In the genomic region with DNA sequence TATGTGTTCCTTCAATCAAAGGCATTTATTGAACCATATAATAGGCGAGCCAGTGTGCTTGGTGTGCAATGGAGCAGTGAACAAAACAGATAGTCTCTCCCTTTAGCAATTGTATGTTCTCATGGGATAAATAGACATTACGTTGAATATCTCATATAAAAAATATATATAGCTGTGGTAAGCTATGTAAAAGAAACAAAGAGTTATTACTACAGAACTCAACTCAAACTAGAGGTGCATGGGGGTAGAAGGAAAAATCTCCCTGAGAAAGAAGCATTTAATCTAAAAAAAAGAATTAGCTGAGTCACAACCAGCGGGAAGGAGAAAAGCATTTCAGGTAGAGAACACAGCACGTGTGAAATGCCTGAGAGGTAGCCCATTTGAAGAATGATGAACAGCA, we compare ENCODE assay signal across 18 cellular contexts.
"Had no signal": no experiment of that assay in that cellular context is flagged by ENCODE, and none has a peak within 500 bp of the region (broad histone marks: within the 10 kb centered on the region; RNA-seq: fewer than 3 reads in every experiment).

No MANE protein-coding gene starts in this region.

- DNase-seq: dermis blood vessel endothelial cell; dorsolateral prefrontal cortex; effector CD4-positive, alpha-beta T cell; effector memory CD4-positive, alpha-beta T cell; foreskin keratinocyte; heart left ventricle; hypothalamus; left cardiac atrium; left lung; left ventricle myocardium superior; lower lobe of right lung; mesenchymal stem cell; midbrain; naive thymus-derived CD4-positive, alpha-beta T cell had no signal

- H3K4me2 ChIP-seq: hepatocyte had no signal

- H3K4me3 ChIP-seq: coronary artery, dorsolateral prefrontal cortex, esophagus muscularis mucosa, gastroesophageal sphincter, heart left ventricle, hepatocyte, left lung, lower lobe of right lung had no signal

- H3K4me1 ChIP-seq: esophagus muscularis mucosa, foreskin keratinocyte, gastroesophageal sphincter, heart left ventricle, left lung, lower lobe of right lung had no signal

- H3K27ac ChIP-seq: coronary artery, dorsolateral prefrontal cortex, esophagus muscularis mucosa, foreskin keratinocyte, gastroesophageal sphincter, heart left ventricle, hepatocyte, left lung, lower lobe of right lung had no signal

- H3K9me3 ChIP-seq: esophagus muscularis mucosa, gastroesophageal sphincter, heart left ventricle, left lung, lower lobe of right lung had no signal

- H3K27me3 ChIP-seq: esophagus muscularis mucosa, foreskin keratinocyte, gastroesophageal sphincter, heart left ventricle, hepatocyte, left lung had no signal

- H2AFZ ChIP-seq: hepatocyte had no signal

- H3K36me3 ChIP-seq: esophagus muscularis mucosa, gastroesophageal sphincter, heart left ventricle, left lung, lower lobe of right lung had no signal

- H3K79me2 ChIP-seq: hepatocyte had no signal
